ENCODE assay signal across 33 cellular contexts in the genomic region with DNA sequence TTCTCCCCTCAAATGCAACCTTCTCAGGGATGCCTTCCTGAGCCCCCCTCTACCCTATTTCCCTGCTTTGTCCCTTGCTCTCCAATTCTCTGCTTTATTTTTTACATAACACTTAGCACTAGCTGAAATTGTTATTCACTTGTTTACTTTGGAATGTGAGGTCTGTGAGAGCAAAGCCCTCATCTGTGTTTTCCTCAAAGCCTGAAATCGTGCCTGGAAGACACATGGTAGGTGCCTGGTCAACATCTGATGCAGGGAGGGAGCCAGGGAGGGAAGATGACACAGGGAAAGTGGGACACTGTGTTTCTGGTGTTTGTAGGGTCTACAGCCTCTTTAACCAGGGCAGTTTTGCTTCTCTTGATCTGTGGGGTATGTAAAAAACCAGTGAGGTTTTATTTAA. TPM values are rescaled to one million over a fixed set of nuclear protein-coding genes. Genes with fewer than 3 reads are reported as not detected.
"Had no signal": no experiment of that assay in that cellular context is flagged by ENCODE, and none has a peak within 500 bp of the region (broad histone marks: within the 10 kb centered on the region; RNA-seq: fewer than 3 reads in every experiment).

No MANE protein-coding gene starts in this region.

- H3K27me3 Mint-ChIP-seq: activated CD4-positive, alpha-beta memory T cell treated with anti-CD3 and anti-CD28 coated beads for 36 hours; activated CD4-positive, alpha-beta T cell treated with anti-CD3 and anti-CD28 coated beads for 36 hours; activated CD4-positive, alpha-beta T cell treated with anti-CD3 and anti-CD28 coated beads, Interleukin-2, amount 10 ng/mL, durations not matched to agents 24 days and 14 days; activated CD8-positive, alpha-beta memory T cell treated with anti-CD3 and anti-CD28 coated beads, Interleukin-2, amount 10 ng/mL, durations not matched to agents 7 days and 5 days; activated naive CD8-positive, alpha-beta T cell treated with anti-CD3 and anti-CD28 coated beads, Interleukin-2, amount 10 ng/mL, durations not matched to agents 7 days and 5 days; T-helper 17 cell had no signal

- ATAC-seq: activated CD4-positive, alpha-beta T cell treated with anti-CD3 and anti-CD28 coated beads for 36 hours; activated CD8-positive, alpha-beta memory T cell treated with anti-CD3 and anti-CD28 coated beads, Interleukin-2, amount 10 ng/mL, durations not matched to agents 7 days and 5 days; activated CD8-positive, alpha-beta T cell treated with anti-CD3 and anti-CD28 coated beads, Interleukin-2, amount 10 ng/mL, durations not matched to agents 7 days and 5 days; activated naive CD4-positive, alpha-beta T cell treated with anti-CD3 and anti-CD28 coated beads, Interleukin-2, amount 50 U/mL, for 72 hours; heart left ventricle; T-helper 17 cell had no signal

- H3K4me1 ChIP-seq: ascending aorta, breast epithelium, colonic mucosa, esophagus muscularis mucosa had no signal

- H3K27me3 ChIP-seq: ascending aorta, breast epithelium, cardiac muscle cell, colonic mucosa, esophagus muscularis mucosa, heart left ventricle had no signal

- H3K9me3 Mint-ChIP-seq: activated CD4-positive, alpha-beta memory T cell treated with anti-CD3 and anti-CD28 coated beads for 36 hours; activated CD4-positive, alpha-beta T cell treated with anti-CD3 and anti-CD28 coated beads, Interleukin-2, amount 10 ng/mL, durations not matched to agents 24 days and 14 days; activated naive CD4-positive, alpha-beta T cell treated with anti-CD3 and anti-CD28 coated beads for 36 hours; activated naive CD4-positive, alpha-beta T cell treated with anti-CD3 and anti-CD28 coated beads, Interleukin-2, amount 50 U/mL, for 72 hours; activated naive CD8-positive, alpha-beta T cell treated with anti-CD3 and anti-CD28 coated beads, Interleukin-2, amount 10 ng/mL, durations not matched to agents 7 days and 5 days; activated T-helper 1 cell treated with anti-CD3 and anti-CD28 coated beads, Interleukin-12 subunit alpha, Interleukin-12 subunit beta, Interleukin-2, Interleukin-4 antibody, amounts not matched to agents 30 ng/mL and 10 ng/mL and 1 ng/mL, durations not matched to agents 14 hours and 24 hours and 36 hours; activated T-helper 2 cell treated with anti-CD3 and anti-CD28 coated beads, Interferon-gamma antibody, Interleukin-2, Interleukin-4, amounts not matched to agents 10 μg/mL and 5 μg/mL and 100 μg/mL, durations not matched to agents 14 hours and 24 hours and 36 hours; brain; T-helper 2 cell treated with Interferon-gamma antibody and Interleukin-4, amounts not matched to agents 5 μg/mL and 100 μg/mL, for 36 hours had no signal

- H3K4me3 Mint-ChIP-seq: activated CD4-positive, alpha-beta memory T cell treated with anti-CD3 and anti-CD28 coated beads for 36 hours; activated CD4-positive, alpha-beta T cell treated with anti-CD3 and anti-CD28 coated beads for 36 hours; activated CD4-positive, alpha-beta T cell treated with anti-CD3 and anti-CD28 coated beads, Interleukin-2, amount 10 ng/mL, durations not matched to agents 24 days and 14 days; activated CD8-positive, alpha-beta memory T cell treated with anti-CD3 and anti-CD28 coated beads, Interleukin-2, amount 10 ng/mL, durations not matched to agents 7 days and 5 days; activated CD8-positive, alpha-beta T cell treated with anti-CD3 and anti-CD28 coated beads, Interleukin-2, amount 10 ng/mL, durations not matched to agents 7 days and 5 days; activated naive CD4-positive, alpha-beta T cell treated with anti-CD3 and anti-CD28 coated beads for 36 hours; activated naive CD8-positive, alpha-beta T cell treated with anti-CD3 and anti-CD28 coated beads, Interleukin-2, amount 10 ng/mL, durations not matched to agents 7 days and 5 days; activated T-helper 1 cell treated with anti-CD3 and anti-CD28 coated beads, Interleukin-12 subunit alpha, Interleukin-12 subunit beta, Interleukin-2, Interleukin-4 antibody, amounts not matched to agents 30 ng/mL and 10 ng/mL and 1 ng/mL, durations not matched to agents 14 hours and 24 hours and 36 hours; brain; T-helper 17 cell; T-helper 2 cell treated with Interferon-gamma antibody and Interleukin-4, amounts not matched to agents 5 μg/mL and 100 μg/mL, for 36 hours had no signal

- H3K4me1 Mint-ChIP-seq: activated CD8-positive, alpha-beta memory T cell treated with anti-CD3 and anti-CD28 coated beads, Interleukin-2, amount 10 ng/mL, durations not matched to agents 7 days and 5 days; activated naive CD8-positive, alpha-beta T cell treated with anti-CD3 and anti-CD28 coated beads, Interleukin-2, amount 10 ng/mL, durations not matched to agents 7 days and 5 days; brain; T-helper 17 cell had no signal

- H3K36me3 ChIP-seq: breast epithelium had no signal

- H3K27ac ChIP-seq: ascending aorta, breast epithelium, cardiac muscle cell, colonic mucosa, esophagus muscularis mucosa, heart left ventricle, WERI-Rb-1 had no signal

- DNase-seq: activated CD4-positive, alpha-beta memory T cell treated with anti-CD3 and anti-CD28 coated beads for 36 hours; activated CD4-positive, alpha-beta T cell treated with anti-CD3 and anti-CD28 coated beads for 36 hours; activated CD4-positive, alpha-beta T cell treated with anti-CD3 and anti-CD28 coated beads, Interleukin-2, amount 10 ng/mL, durations not matched to agents 24 days and 14 days; activated CD4-positive, CD25-positive, alpha-beta regulatory T cell; activated CD4-positive, CD25-positive, alpha-beta regulatory T cell treated with anti-CD3 and anti-CD28 coated beads, Interleukin-2, amount 50 U/mL, for 72 hours; activated CD8-positive, alpha-beta memory T cell treated with anti-CD3 and anti-CD28 coated beads, Interleukin-2, amount 10 ng/mL, durations not matched to agents 7 days and 5 days; activated CD8-positive, alpha-beta memory T cell treated with anti-CD3 and anti-CD28 coated beads, Interleukin-2, amount 50 U/mL, for 4 hours; activated CD8-positive, alpha-beta T cell treated with anti-CD3 and anti-CD28 coated beads, Interleukin-2, amount 10 ng/mL, durations not matched to agents 7 days and 5 days; activated effector memory CD4-positive, alpha-beta T cell treated with anti-CD3 and anti-CD28 coated beads, Interleukin-2, amount 50 U/mL, for 16 hours; activated naive CD4-positive, alpha-beta T cell treated with anti-CD3 and anti-CD28 coated beads for 36 hours; activated naive CD8-positive, alpha-beta T cell treated with anti-CD3 and anti-CD28 coated beads, Interleukin-2, amount 10 ng/mL, durations not matched to agents 7 days and 5 days; activated T-cell treated with anti-CD3 and anti-CD28 coated beads, Interleukin-2, amount 50 U/mL, for 1 hour; activated T-cell treated with anti-CD3 and anti-CD28 coated beads, Interleukin-2, amount 50 U/mL, for 48 hours; central memory CD4-positive, alpha-beta T cell; cerebellar nuclear complex; colonic mucosa; effector CD8-positive, alpha-beta T cell; erythroblast; glutamatergic neuron; heart left ventricle; T-helper 1 cell; T-helper 17 cell; T1000; WERI-Rb-1 had no signal

- H3K27ac Mint-ChIP-seq: activated CD4-positive, alpha-beta memory T cell treated with anti-CD3 and anti-CD28 coated beads for 36 hours; activated CD4-positive, alpha-beta T cell treated with anti-CD3 and anti-CD28 coated beads for 36 hours; activated CD4-positive, alpha-beta T cell treated with anti-CD3 and anti-CD28 coated beads, Interleukin-2, amount 10 ng/mL, durations not matched to agents 24 days and 14 days; activated CD8-positive, alpha-beta memory T cell treated with anti-CD3 and anti-CD28 coated beads, Interleukin-2, amount 10 ng/mL, durations not matched to agents 7 days and 5 days; activated CD8-positive, alpha-beta T cell treated with anti-CD3 and anti-CD28 coated beads, Interleukin-2, amount 10 ng/mL, durations not matched to agents 7 days and 5 days; activated naive CD4-positive, alpha-beta T cell treated with anti-CD3 and anti-CD28 coated beads for 36 hours; activated naive CD4-positive, alpha-beta T cell treated with anti-CD3 and anti-CD28 coated beads, Interleukin-2, amount 50 U/mL, for 72 hours; activated naive CD8-positive, alpha-beta T cell treated with anti-CD3 and anti-CD28 coated beads, Interleukin-2, amount 10 ng/mL, durations not matched to agents 7 days and 5 days; activated T-helper 1 cell treated with anti-CD3 and anti-CD28 coated beads, Interleukin-12 subunit alpha, Interleukin-12 subunit beta, Interleukin-2, Interleukin-4 antibody, amounts not matched to agents 30 ng/mL and 10 ng/mL and 1 ng/mL, durations not matched to agents 14 hours and 24 hours and 36 hours; activated T-helper 2 cell treated with anti-CD3 and anti-CD28 coated beads, Interferon-gamma antibody, Interleukin-2, Interleukin-4, amounts not matched to agents 10 μg/mL and 5 μg/mL and 100 μg/mL, durations not matched to agents 14 hours and 24 hours and 36 hours; brain; T-helper 17 cell; T-helper 2 cell treated with Interferon-gamma antibody and Interleukin-4, amounts not matched to agents 5 μg/mL and 100 μg/mL, for 36 hours had no signal

- H3K4me3 ChIP-seq: ascending aorta, breast epithelium, cardiac muscle cell, colonic mucosa, esophagus muscularis mucosa, heart left ventricle had no signal

RNA-seq across cellular contexts. Expression of gene GPR176, which starts 37.4 kb away (rescaled TPM):
- total RNA-seq: activated CD8-positive, alpha-beta memory T cell treated with anti-CD3 and anti-CD28 coated beads, Interleukin-2, amount 10 ng/mL, durations not matched to agents 7 days and 5 days; activated CD8-positive, alpha-beta T cell treated with anti-CD3 and anti-CD28 coated beads, Interleukin-2, amount 10 ng/mL, durations not matched to agents 7 days and 5 days; T-helper 17 cell had no signal
